20 cellular contexts compared by ENCODE assay signal in the genomic region with DNA sequence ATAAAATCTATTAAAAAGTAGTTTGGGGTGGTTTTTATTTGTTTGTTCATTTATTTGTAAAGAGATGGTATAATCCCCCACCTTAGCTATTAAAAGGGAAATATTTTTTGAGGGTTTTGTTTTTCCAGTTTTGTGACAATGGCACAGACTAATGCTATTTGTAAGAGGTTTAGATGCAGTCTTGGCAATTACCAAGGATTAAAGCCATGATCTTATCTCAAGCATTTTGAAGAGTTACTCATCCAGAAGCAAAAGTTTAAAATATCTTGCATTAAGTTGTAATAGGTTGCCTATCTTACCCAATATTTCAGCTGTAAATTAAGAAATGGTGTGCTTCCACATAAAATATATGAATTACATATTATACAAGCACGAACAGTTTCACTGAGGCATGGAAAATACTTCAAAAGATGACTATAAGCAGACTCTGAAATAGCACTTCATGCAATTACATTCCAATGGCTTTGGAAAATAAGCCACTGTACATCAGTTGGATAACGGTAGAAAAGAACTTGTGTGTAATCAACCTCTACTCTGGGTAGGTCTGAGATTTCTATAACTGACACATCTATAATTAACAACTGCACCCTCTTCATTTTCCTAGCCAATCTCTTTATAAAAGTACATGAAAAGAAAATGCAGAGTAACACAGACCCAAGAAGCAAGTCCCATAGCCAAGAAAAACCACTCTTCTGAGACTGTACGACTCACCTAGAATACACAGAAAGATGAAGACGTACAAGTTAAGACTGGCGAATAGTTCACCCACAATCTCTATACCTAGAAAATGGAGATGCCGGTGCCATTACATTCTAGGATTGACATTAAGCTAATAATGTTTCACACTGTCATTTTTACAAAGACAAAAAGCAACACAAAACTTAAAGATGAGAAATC.
DNase-seq lines count a peak whose midpoint lies in the region; ATAC-seq, FAIRE-seq and TF ChIP-seq lines count a peak whose summit lies in the region.
"Had no signal": no experiment of that assay in that cellular context is flagged by ENCODE, and none has a peak within 500 bp of the region (broad histone marks: within the 10 kb centered on the region; RNA-seq: fewer than 3 reads in every experiment).

No MANE protein-coding gene starts in this region.

- H3K4me3 ChIP-seq in DND-41 (ENCODE audit: low read depth in 1 of 2, low read length in 2 of 2) = no peak overlapping the region
- no peak overlapping the region for H3K4me3 ChIP-seq in astrocyte (ENCODE audit: insufficient read depth, low read depth, low read length)
- H3K4me3 ChIP-seq in mesendoderm (ENCODE audit: low read length) = no peak overlapping the region
- H3K4me3 ChIP-seq: GM23338, hepatocyte had no signal

- H3K36me3 ChIP-seq in DND-41 (ENCODE audit: insufficient read depth, low read length) (no peaks in the 10 kb centered on the region), astrocyte (ENCODE audit: insufficient read depth, low read length) (no peaks in the 10 kb centered on the region), mesendoderm (ENCODE audit: control insufficient read depth, insufficient read depth, low read length) (no peaks in the 10 kb centered on the region)

- no peak overlapping the region for H3K18ac ChIP-seq in mesendoderm (ENCODE audit: low read length)

- H3K9me3 ChIP-seq in DND-41 (ENCODE audit: insufficient read depth, low read length, severe bottlenecking) (no peaks in the 10 kb centered on the region), astrocyte (ENCODE audit: insufficient read depth, low read depth, low read length) (no peaks in the 10 kb centered on the region)

- no peak overlapping the region for H4K5ac ChIP-seq in mesendoderm (ENCODE audit: low read length)

- H3K79me2 ChIP-seq in DND-41 (ENCODE audit: insufficient read depth, low read length) = no peaks in the 10 kb centered on the region
- H3K79me2 ChIP-seq in astrocyte (ENCODE audit: insufficient read depth, low read length) = peaks cover 95% of the 10 kb centered on the region
- peaks cover 59% of the 10 kb centered on the region for H3K79me2 ChIP-seq in mesendoderm (ENCODE audit: control insufficient read depth, insufficient read depth, low read length)

- H2BK15ac ChIP-seq in mesendoderm (replicated peaks; ENCODE audit: low read depth) = peak overlapping the region; percentile 59

- H3K9me3 Mint-ChIP-seq in astrocyte (ENCODE audit: unreplicated experiment) = no peaks in the 10 kb centered on the region
- H3K9me3 Mint-ChIP-seq: GM23338, neural crest cell, T-cell had no signal

- peaks cover 76% of the 10 kb centered on the region for H3K4me1 Mint-ChIP-seq in astrocyte (ENCODE audit: low read depth, unreplicated experiment)

- H3K79me1 ChIP-seq in mesendoderm (ENCODE audit: low read length) = peaks cover 16% of the 10 kb centered on the region

- H4K8ac ChIP-seq in mesendoderm (ENCODE audit: low read depth, low read length) = no peak overlapping the region

- no peak overlapping the region for H2AK5ac ChIP-seq in mesendoderm (ENCODE audit: low read length)

- no peak overlapping the region for H2BK120ac ChIP-seq in mesendoderm (ENCODE audit: low read depth, low read length)

- H3K27ac ChIP-seq in DND-41 (ENCODE audit: low read length) (peak overlapping the region; percentile 27), astrocyte (ENCODE audit: low read depth, low read length) (no peak overlapping the region), mesendoderm (ENCODE audit: low read depth, low read length) (no peak overlapping the region)
- H3K27ac ChIP-seq: hepatocyte had no signal

- H3K4ac ChIP-seq in mesendoderm (ENCODE audit: low read depth, low read length) = no peak overlapping the region

- H3K4me1 ChIP-seq in DND-41 (ENCODE audit: insufficient read depth, low read length) (peaks cover 24% of the 10 kb centered on the region), astrocyte (ENCODE audit: insufficient read depth, low read length) (peaks cover 56% of the 10 kb centered on the region), mesendoderm (ENCODE audit: control insufficient read depth, low read depth, low read length) (peaks cover 14% of the 10 kb centered on the region)

- peak overlapping the region; percentile 32; the same call in 1 of the 2 replicates for H3K4me2 ChIP-seq in DND-41 (ENCODE audit: insufficient read depth, low read length)
- H3K4me2 ChIP-seq in astrocyte (ENCODE audit: low read length) = peak overlapping the region; percentile 73
- H3K4me2 ChIP-seq in mesendoderm (ENCODE audit: low read length) = no peak overlapping the region
- H3K4me2 ChIP-seq: hepatocyte had no signal

- DNase-seq in DND-41 = no peak
- DNase-seq in NCI-H524 treated with DMSO at 0.1 percent for 48 hours (lab: John Stamatoyannopoulos, UW) = peak; percentile 71
- peak; percentile 55 for DNase-seq in astrocyte (ENCODE audit: low read depth)
- DNase-seq in mesendoderm = no peak
- DNase-seq in amygdala (lab: John Stamatoyannopoulos, UW) = no peak
- DNase-seq in activated CD4-positive, CD25-positive, alpha-beta regulatory T cell (lab: John Stamatoyannopoulos, UW) = no peak
- no peak for DNase-seq in NK-92 treated with Interleukin-12 subunit alpha and Interleukin-12 subunit beta, amount 100 ng/mL, for 24 hours (lab: John Stamatoyannopoulos, UW)
- DNase-seq: activated CD4-positive, alpha-beta T cell treated with anti-CD3 and anti-CD28 coated beads, Interleukin-2, amount 50 U/mL, for 48 hours; activated T-cell treated with anti-CD3 and anti-CD28 coated beads for 4 hours; aorta; DMS79 treated with DMSO at 0.1 percent for 48 hours; effector memory CD4-positive, alpha-beta T cell; NCI-H187 treated with DMSO at 0.1 percent for 48 hours; stimulated activated CD4-positive, alpha-beta T cell treated with anti-CD3 and anti-CD28 coated beads, Interleukin-1b, Interleukin-23, amount 100 ng/mL, for 48 hours; stimulated activated naive CD4-positive, alpha-beta T cell; T-cell had no signal

- TF ChIP-seq CTCF in DND-41 (IDR thresholded peaks at IDR 0.05; ENCODE audit: borderline replicate concordance, extremely low read depth, low read length, poor library complexity, severe bottlenecking) = no peak
- TF ChIP-seq CTCF in astrocyte (IDR thresholded peaks at IDR 0.05; ENCODE audit: insufficient read depth, low read depth, low read length) = no peak

- no peak for FAIRE-seq in astrocyte (lab: Jason Lieb, UNC)

- H3K27ac Mint-ChIP-seq in astrocyte (ENCODE audit: unreplicated experiment) = peak overlapping the region; percentile 70
- H3K27ac Mint-ChIP-seq: GM23338, T-cell had no signal

- peak overlapping the region; percentile 19 for H3K56ac ChIP-seq in mesendoderm (ENCODE audit: low read length)

- no peak overlapping the region for H2BK5ac ChIP-seq in mesendoderm (ENCODE audit: low read length)

- ATAC-seq in DND-41 (ENCODE audit: insufficient read depth, low read depth) = no peak
- ATAC-seq: GM23338, T-cell had no signal

- H3K27me3 ChIP-seq in DND-41 (ENCODE audit: insufficient read depth, low read length, poor library complexity) (no peaks in the 10 kb centered on the region), astrocyte (ENCODE audit: insufficient read depth, low read length) (no peaks in the 10 kb centered on the region), mesendoderm (ENCODE audit: insufficient read depth, low read length, poor library complexity) (no peaks in the 10 kb centered on the region)
- H3K27me3 ChIP-seq: hepatocyte had no signal

- peaks cover 8% of the 10 kb centered on the region for H3K36me3 Mint-ChIP-seq in astrocyte (ENCODE audit: low read depth, unreplicated experiment)
- H3K36me3 Mint-ChIP-seq: T-cell had no signal

- H2AFZ ChIP-seq in DND-41 (ENCODE audit: low read depth, low read length) (no peak overlapping the region), astrocyte (ENCODE audit: low read depth, low read length) (no peak overlapping the region)
- H2AFZ ChIP-seq: GM23338, hepatocyte had no signal

- H3K9ac ChIP-seq in DND-41 (ENCODE audit: low read depth, low read length) (no peak overlapping the region), astrocyte (ENCODE audit: low read length) (no peak overlapping the region), mesendoderm (ENCODE audit: low read length) (no peak overlapping the region)

- H3K23ac ChIP-seq in mesendoderm (ENCODE audit: low read length) = no peak overlapping the region

- no peaks in the 10 kb centered on the region for H4K20me1 ChIP-seq in DND-41 (ENCODE audit: insufficient read depth, low read length)
- H4K20me1 ChIP-seq in astrocyte (ENCODE audit: insufficient read depth, low read length) = peaks cover 22% of the 10 kb centered on the region

- no CpG with 5 or more reads among the region's 6 CpGs for WGBS in mesendoderm (ENCODE audit: extremely low coverage, insufficient coverage, low lambda C conversion rate)

- no peaks in the 10 kb centered on the region for H3K27me3 Mint-ChIP-seq in astrocyte (ENCODE audit: low read depth, unreplicated experiment)
- H3K27me3 Mint-ChIP-seq: progenitor cell of endocrine pancreas had no signal

- H3K4me3 Mint-ChIP-seq in astrocyte (ENCODE audit: unreplicated experiment) = peak overlapping the region; percentile 42
- H3K4me3 Mint-ChIP-seq: GM23338, neural crest cell, T-cell had no signal

Comparison
In these comparisons a context has a peak if more than half of its experiments do, and no peak if none do; other contexts are left out.
1. DNase-seq: peak in NCI-H524 treated with DMSO at 0.1 percent for 48 hours (single experiment) and astrocyte (single experiment); none in DND-41 (single experiment), mesendoderm (single experiment), amygdala (0 of 56), activated CD4-positive, CD25-positive, alpha-beta regulatory T cell (0 of 4) and NK-92 treated with Interleukin-12 subunit alpha and Interleukin-12 subunit beta, amount 100 ng/mL, for 24 hours (single experiment).